ENCODE assay signal across 21 cellular contexts in genomic region chr15:77720155-77720554, GRCh38.
DNase-seq lines count a peak whose midpoint lies in the region; ATAC-seq and TF ChIP-seq lines count a peak whose summit lies in the region.
"Had no signal": no experiment of that assay in that cellular context is flagged by ENCODE, and none has a peak within 500 bp of the region (broad histone marks: within the 10 kb centered on the region; RNA-seq: fewer than 3 reads in every experiment).

No MANE protein-coding gene starts in this region.

- H3K4me1 ChIP-seq in heart right ventricle (peaks cover 0 to 5% (median 0%) of the 10 kb centered on the region in 9 donors), mammary epithelial cell (ENCODE audit: insufficient read depth, low read length) (no peaks in the 10 kb centered on the region)
- H3K4me1 ChIP-seq: A549, Caco-2, HAP-1 had no signal

- no peaks in the 10 kb centered on the region for H3K9me3 Mint-ChIP-seq in nephron
- H3K9me3 Mint-ChIP-seq: CD4-positive, alpha-beta memory T cell; GM23338; HFFc6 had no signal

- H3K27ac ChIP-seq in heart right ventricle (no peak overlapping the region), angular gyrus (ENCODE audit: low read depth, low read length) (peak overlapping the region; percentile 31), mammary epithelial cell (ENCODE audit: insufficient read depth, low read depth, low read length) (no peak overlapping the region)
- H3K27ac ChIP-seq: A549 had no signal

- H3K36me3 ChIP-seq in heart right ventricle (no peaks in the 10 kb centered on the region), mammary epithelial cell (ENCODE audit: insufficient read depth, low read length) (no peaks in the 10 kb centered on the region)
- H3K36me3 ChIP-seq: HAP-1 had no signal

- H3K4me3 Mint-ChIP-seq in nephron: peak overlapping the region in 1 of 3 experiments; percentile 46
- H3K4me3 Mint-ChIP-seq: CD4-positive, alpha-beta memory T cell; GM23338; HFFc6 had no signal

- H3K9ac ChIP-seq in mammary epithelial cell (ENCODE audit: insufficient read depth, low read length): no peak overlapping the region

- ATAC-seq in Right ventricle myocardium inferior (no peak), heart right ventricle (no peak), HG02759 (IDR thresholded peaks at IDR 0.05; ENCODE audit: unreplicated experiment) (no peak), GM19455 (IDR thresholded peaks at IDR 0.05; ENCODE audit: unreplicated experiment) (no peak)
- ATAC-seq: A549, GM23338 had no signal

- no peaks in the 10 kb centered on the region for H3K9me3 ChIP-seq in heart right ventricle
- H3K9me3 ChIP-seq in mammary epithelial cell (replicated peaks; ENCODE audit: insufficient read depth, low read length): no peaks in the 10 kb centered on the region
- H3K9me3 ChIP-seq: A549, Caco-2, HAP-1 had no signal

- 80 to 88% methylated on average over 16 of the region's 16 CpGs for WGBS in heart right ventricle, 2 donors
- WGBS in mammary epithelial cell (ENCODE audit: low coverage, missing lambda C conversion rate): 48% methylated on average over 11 of the region's 16 CpGs

- TF ChIP-seq CTCF in heart right ventricle (IDR thresholded peaks at IDR 0.05) (no peak), nephron (IDR thresholded peaks at IDR 0.05; ENCODE audit: unreplicated experiment in 3 of 3) (no peak), mammary epithelial cell (conservative IDR thresholded peaks at IDR 0.05 in 1 of 2, IDR thresholded peaks at IDR 0.05 in 1 of 2; ENCODE audit: extremely low read depth in 1 of 2, insufficient read depth in 1 of 2, low read depth in 1 of 2, low read length in 2 of 2) (no peak)

- in situ Hi-C loops in mammary epithelial cell (cut with MboI; ENCODE audit: low sequenced_read_pairs in 2 of 2): no loop called here

- H3K27me3 ChIP-seq in heart right ventricle: peaks cover 0 to 27% (median 7%) of the 10 kb centered on the region in 7 donors
- no peaks in the 10 kb centered on the region for H3K27me3 ChIP-seq in mammary epithelial cell (ENCODE audit: insufficient read depth, low read length)

- H2AFZ ChIP-seq in mammary epithelial cell (ENCODE audit: low read depth, low read length): no peak overlapping the region
- H2AFZ ChIP-seq: GM23338 had no signal

- no peak overlapping the region for H3K4me2 ChIP-seq in mammary epithelial cell (ENCODE audit: insufficient read depth, low read depth, low read length)
- H3K4me2 ChIP-seq: A549, GM23338 had no signal

- CTCF ChIA-PET in mammary epithelial cell (lab: Charles Lee; ENCODE audit: low non-redundant PET): no interaction called here

- H3K4me3 ChIP-seq in heart right ventricle (no peak overlapping the region), mammary epithelial cell (replicated peaks in 1 of 3; ENCODE audit: insufficient read depth in 1 of 3, low read depth in 2 of 3, low read length in 3 of 3) (no peak overlapping the region)
- H3K4me3 ChIP-seq: A549, GM23338, HAP-1 had no signal

- peaks cover 16% of the 10 kb centered on the region for H3K27me3 Mint-ChIP-seq in nephron (ENCODE audit: low read depth)

- BruUV-seq in mammary epithelial cell (replicated peaks; lab: Mats Ljungman, UMichigan): no TSS peak

- no peaks in the 10 kb centered on the region for H3K79me2 ChIP-seq in mammary epithelial cell (ENCODE audit: insufficient read depth, low read length)

- H4K20me1 ChIP-seq in mammary epithelial cell (ENCODE audit: insufficient read depth, low read length): no peaks in the 10 kb centered on the region

- peak overlapping the region in 2 of 3 experiments; percentile 34 to 82 for H3K27ac Mint-ChIP-seq in nephron
- H3K27ac Mint-ChIP-seq: CD4-positive, alpha-beta memory T cell; GM23338; HFFc6 had no signal

- intact Hi-C loops in Right ventricle myocardium inferior (cut with DNase I) (no loop called here), heart right ventricle (cut with DNase I) (no loop called here), mammary epithelial cell (cut with micrococcal nuclease) (no loop called here)

- H3K4me1 Mint-ChIP-seq in nephron: peaks cover 32% of the 10 kb centered on the region

- dilution Hi-C loops in mammary epithelial cell (cut with HindIII; ENCODE audit: low sequenced_read_pairs): no loop called here

- H3K36me3 Mint-ChIP-seq in nephron (ENCODE audit: low read depth): no peaks in the 10 kb centered on the region
- H3K36me3 Mint-ChIP-seq: CD4-positive, alpha-beta memory T cell had no signal

- DNase-seq in Right ventricle myocardium inferior (ENCODE audit: missing footprints): peak; percentile 31
- DNase-seq in heart right ventricle: no peak
- no peak for DNase-seq in mammary epithelial cell
- DNase-seq: C1 segment of cervical spinal cord; Caco-2; CD4-positive, alpha-beta memory T cell; HFFc6; KBM-7; MV-4-11; NCI-H1105; NCI-H1694 treated with DMSO at 0.1 percent for 48 hours; NCI-H2081; NCI-H446; NCI-H524 treated with DMSO at 0.1 percent for 48 hours had no signal
